14 cellular contexts compared by ENCODE assay signal in genomic region chr5:74186351-74187315, GRCh38.
DNase-seq lines count a peak whose midpoint lies in the region; ATAC-seq and TF ChIP-seq lines count a peak whose summit lies in the region.
"Had no signal": no experiment of that assay in that cellular context is flagged by ENCODE, and none has a peak within 500 bp of the region (broad histone marks: within the 10 kb centered on the region; RNA-seq: fewer than 3 reads in every experiment).

No MANE protein-coding gene starts in this region.

- ATAC-seq in activated T-cell treated with anti-CD3 and anti-CD28 coated beads, Interleukin-2, amount 50 U/mL, for 72 hours (replicated peaks in 1 of 2), result no peak
- ATAC-seq in left colon, result no peak
- ATAC-seq: A549 had no signal

- no peak overlapping the region for H3K4me3 ChIP-seq in AG10803 (ENCODE audit: low read length)
- H3K4me3 ChIP-seq in astrocyte of the spinal cord (ENCODE audit: low read depth, low read length), result no peak overlapping the region
- no peak overlapping the region for H3K4me3 ChIP-seq in sigmoid colon
- H3K4me3 ChIP-seq in H7 (ENCODE audit: insufficient read depth, low read depth, low read length), result no peak overlapping the region
- H3K4me3 ChIP-seq: A549 had no signal

- DNase-seq in AG10803 (ENCODE audit: low read depth), result peak; percentile 78
- DNase-seq in LHCN-M2 (ENCODE audit: low read depth), result peak; percentile 45
- DNase-seq in astrocyte of the spinal cord (ENCODE audit: low read depth, low spot score), result peak; percentile 79
- DNase-seq in sigmoid colon, result no peak
- no peak for DNase-seq in activated T-cell treated with anti-CD3 and anti-CD28 coated beads, Interleukin-2, amount 50 U/mL, for 72 hours
- no peak for DNase-seq in left colon
- DNase-seq in H7, result no peak
- DNase-seq: CD4-positive, CD25-positive, alpha-beta regulatory T cell; GDM1; NCI-H2029 treated with DMSO at 0.1 percent for 48 hours; NCI-H524 treated with DMSO at 0.1 percent for 48 hours; SIG-M5 had no signal

- H3K27ac Mint-ChIP-seq in nephron, result peak overlapping the region in 2 of 3 experiments; percentile 82 to 83
- no peak overlapping the region for H3K27ac Mint-ChIP-seq in activated T-cell treated with anti-CD3 and anti-CD28 coated beads, Interleukin-2, amount 50 U/mL, for 72 hours
- H3K27ac Mint-ChIP-seq: CD4-positive, CD25-positive, alpha-beta regulatory T cell had no signal

- in situ Hi-C loops in astrocyte of the spinal cord (cut with HindIII; ENCODE audit: low sequenced_read_pairs), result no loop called here

- H3K4me3 Mint-ChIP-seq in nephron, result no peak overlapping the region
- H3K4me3 Mint-ChIP-seq in activated T-cell treated with anti-CD3 and anti-CD28 coated beads, Interleukin-2, amount 50 U/mL, for 72 hours, result no peak overlapping the region
- H3K4me3 Mint-ChIP-seq: CD4-positive, CD25-positive, alpha-beta regulatory T cell had no signal

- H3K27me3 Mint-ChIP-seq in nephron (ENCODE audit: low read depth), result no peaks in the 10 kb centered on the region
- H3K27me3 Mint-ChIP-seq in activated T-cell treated with anti-CD3 and anti-CD28 coated beads, Interleukin-2, amount 50 U/mL, for 72 hours (ENCODE audit: low read depth), result peaks cover 17% of the 10 kb centered on the region
- H3K27me3 Mint-ChIP-seq: CD4-positive, CD25-positive, alpha-beta regulatory T cell had no signal

- H3K4me1 ChIP-seq in sigmoid colon, result peaks cover 0 to 7% (median 6%) of the 10 kb centered on the region in 4 donors
- H3K4me1 ChIP-seq: A549 had no signal

- 91 to 95% methylated on average over 6 of the region's 6 CpGs for WGBS in sigmoid colon, 2 donors

- H3K36me3 ChIP-seq in sigmoid colon, result no peaks in the 10 kb centered on the region
- no peaks in the 10 kb centered on the region for H3K36me3 ChIP-seq in H7 (replicated peaks; ENCODE audit: control insufficient read depth, insufficient read depth, low read length)

- H3K27me3 ChIP-seq in sigmoid colon (no peaks in the 10 kb centered on the region), H7 (ENCODE audit: control insufficient read depth, insufficient read depth, low read length) (no peaks in the 10 kb centered on the region; the same call in 1 of the 2 replicates)

- intact Hi-C loops in sigmoid colon (cut with DNase I) (no loop called here), left colon (cut with DNase I, micrococcal nuclease) (no loop called here)

- H3K9me3 Mint-ChIP-seq in nephron, result peaks cover 12% of the 10 kb centered on the region
- peaks cover 0 to 3% of the 10 kb centered on the region in 2 donors for H3K9me3 Mint-ChIP-seq in activated T-cell treated with anti-CD3 and anti-CD28 coated beads, Interleukin-2, amount 50 U/mL, for 72 hours

- H3K27ac ChIP-seq in sigmoid colon, result no peak overlapping the region
- H3K27ac ChIP-seq: A549 had no signal

- no peaks in the 10 kb centered on the region for H3K36me3 Mint-ChIP-seq in nephron (ENCODE audit: low read depth)
- no peaks in the 10 kb centered on the region for H3K36me3 Mint-ChIP-seq in activated T-cell treated with anti-CD3 and anti-CD28 coated beads, Interleukin-2, amount 50 U/mL, for 72 hours (ENCODE audit: insufficient read depth in 2 of 2)
- H3K36me3 Mint-ChIP-seq: CD4-positive, CD25-positive, alpha-beta regulatory T cell had no signal

- no peaks in the 10 kb centered on the region for H3K9me3 ChIP-seq in sigmoid colon
- H3K9me3 ChIP-seq: A549 had no signal

- TF ChIP-seq EP300 in sigmoid colon (IDR thresholded peaks at IDR 0.05), result no peak

- peaks cover 51% of the 10 kb centered on the region for H3K4me1 Mint-ChIP-seq in nephron
- H3K4me1 Mint-ChIP-seq in activated T-cell treated with anti-CD3 and anti-CD28 coated beads, Interleukin-2, amount 50 U/mL, for 72 hours (ENCODE audit: low read depth), result no peaks in the 10 kb centered on the region

- no peak for TF ChIP-seq CTCF in AG10803 (conservative IDR thresholded peaks at IDR 0.05; ENCODE audit: low read length)
- no peak for TF ChIP-seq CTCF in astrocyte of the spinal cord (IDR thresholded peaks at IDR 0.05; ENCODE audit: low read depth, low read length)
- TF ChIP-seq CTCF in nephron (IDR thresholded peaks at IDR 0.05; ENCODE audit: unreplicated experiment in 3 of 3), result no peak
- no peak for TF ChIP-seq CTCF in sigmoid colon (IDR thresholded peaks at IDR 0.05)

- no peak for TF ChIP-seq POLR2A in sigmoid colon (IDR thresholded peaks at IDR 0.05)

Comparison
In these comparisons a context has a peak if more than half of its experiments do, and no peak if none do; other contexts are left out.
1. DNase-seq: peak in AG10803 (single experiment), LHCN-M2 (single experiment) and astrocyte of the spinal cord (single experiment); none in sigmoid colon (single experiment), activated T-cell treated with anti-CD3 and anti-CD28 coated beads, Interleukin-2, amount 50 U/mL, for 72 hours (0 of 2), left colon (0 of 2) and H7 (single experiment).